ENCODE assay signal across 8 cellular contexts in genomic region chr6:41894366-41895299, GRCh38. TPM values are rescaled to one million over a fixed set of nuclear protein-coding genes. Genes with fewer than 3 reads are reported as not detected.
DNase-seq lines count a peak whose midpoint lies in the region; ATAC-seq and TF ChIP-seq lines count a peak whose summit lies in the region.

No MANE protein-coding gene starts in this region.

- H3K36me3 ChIP-seq in body of pancreas (replicated peaks in 1 of 2; ENCODE audit: insufficient read depth in 1 of 2, low read depth in 2 of 2) (no peaks in the 10 kb centered on the region), liver (ENCODE audit: control insufficient read depth in 4 of 4, insufficient read depth in 3 of 4, low read depth in 1 of 4, low read length in 3 of 4) (no peaks in the 10 kb centered on the region), testis (ENCODE audit: low read depth, missing control alignments) (no peaks in the 10 kb centered on the region)

- DNase-seq in activated T-cell treated with anti-CD3 and anti-CD28 coated beads, Interleukin-2, amount 50 U/mL, for 1 hour, result peak; percentile 22
- DNase-seq in activated T-cell treated with anti-CD3 and anti-CD28 coated beads for 4 hours (no peak), NCI-H2227 (lab: John Stamatoyannopoulos, UW; ENCODE audit: unreplicated experiment) (peak; percentile 36), body of pancreas (no peak), testis (no peak), ecto neural progenitor cell (ENCODE audit: low spot score) (no peak)

- WGBS in body of pancreas, 2 donors, result 2 to 4% methylated on average over 45 to 49 of the region's 56 CpGs
- 3% methylated on average over 56 of the region's 56 CpGs for WGBS in liver
- 1 to 4% methylated on average over 50 to 54 of the region's 56 CpGs for WGBS in testis, 2 donors

- H3K4me1 ChIP-seq in body of pancreas, result peaks cover 19% of the 10 kb centered on the region
- H3K4me1 ChIP-seq in liver (ENCODE audit: control insufficient read depth in 4 of 4, insufficient read depth in 4 of 4, low read length in 3 of 4), result peaks cover 0 to 19% (median 6%) of the 10 kb centered on the region in 4 donors
- H3K4me1 ChIP-seq in testis, result peaks cover 6% of the 10 kb centered on the region

- peak overlapping the region; percentile 53 to 93 for H3K4me3 ChIP-seq in body of pancreas
- peak overlapping the region; percentile 61 to 97 (median 77) for H3K4me3 ChIP-seq in liver (ENCODE audit: low read depth in 1 of 3, low read length in 3 of 3)
- peak overlapping the region; percentile 58 to 79 for H3K4me3 ChIP-seq in testis

- H3K27me3 ChIP-seq in body of pancreas (no peaks in the 10 kb centered on the region), liver (ENCODE audit: control insufficient read depth in 4 of 4, insufficient read depth in 4 of 4, low read length in 3 of 4) (no peaks in the 10 kb centered on the region), testis (no peaks in the 10 kb centered on the region)

- intact Hi-C loops in body of pancreas (cut with DNase I) (no loop called here), testis (cut with DNase I; ENCODE audit: low total_unique reads) (no loop called here)

- H3K27ac ChIP-seq in body of pancreas (peak overlapping the region in 3 of 4 donors; percentile 61 to 83 (median 79)), liver (ENCODE audit: low read depth in 1 of 2, low read length in 2 of 2) (peak overlapping the region in 1 of 2 donors; percentile 82), testis (peak overlapping the region in 1 of 2 donors; percentile 57)

- peak in 1 of 3 donors; percentile 9 for TF ChIP-seq POLR2A in body of pancreas (IDR thresholded peaks at IDR 0.05)
- TF ChIP-seq POLR2A in testis (IDR thresholded peaks at IDR 0.05), result no peak

- H3K9me3 ChIP-seq in body of pancreas (no peaks in the 10 kb centered on the region), liver (ENCODE audit: control insufficient read depth in 4 of 4, low read length in 3 of 4) (no peaks in the 10 kb centered on the region), testis (no peaks in the 10 kb centered on the region)

- H3K9ac ChIP-seq in liver (ENCODE audit: low read depth in 1 of 2, low read length in 2 of 2), result peak overlapping the region in 1 of 2 donors; percentile 69

- TF ChIP-seq CTCF in body of pancreas (IDR thresholded peaks at IDR 0.05) (no peak), liver (IDR thresholded peaks at IDR 0.05; ENCODE audit: low read depth, low read length, missing input control) (no peak), testis (IDR thresholded peaks at IDR 0.05) (no peak)

- no peak for TF ChIP-seq RAD21 in liver (IDR thresholded peaks at IDR 0.05)

- ATAC-seq in HG02798 (IDR thresholded peaks at IDR 0.05; ENCODE audit: poor library complexity, unreplicated experiment) (peak; percentile 34), body of pancreas (peak; percentile 54)

TF ChIP-seq in liver, 16 proteins besides CTCF, POLR2A, EP300 and RAD21:
- TF ChIP-seq RXRA (IDR thresholded peaks at IDR 0.05) (no peak), FOXA2 (IDR thresholded peaks at IDR 0.05) (no peak), TAF1 (conservative IDR thresholded peaks at IDR 0.05) (no peak), GABPA (IDR thresholded peaks at IDR 0.05 in 1 of 2, conservative IDR thresholded peaks at IDR 0.05 in 1 of 2) (no peak), JUND (IDR thresholded peaks at IDR 0.05) (no peak), SP1 (IDR thresholded peaks at IDR 0.05) (no peak), REST (IDR thresholded peaks at IDR 0.05) (no peak), EGR1 (IDR thresholded peaks at IDR 0.05; ENCODE audit: low read depth in 2 of 2) (no peak), ATF3 (IDR thresholded peaks at IDR 0.05) (no peak), FOXA1 (IDR thresholded peaks at IDR 0.05) (no peak), ZBTB33 (IDR thresholded peaks at IDR 0.05) (no peak)
- TF ChIP-seq, protein P1, sequence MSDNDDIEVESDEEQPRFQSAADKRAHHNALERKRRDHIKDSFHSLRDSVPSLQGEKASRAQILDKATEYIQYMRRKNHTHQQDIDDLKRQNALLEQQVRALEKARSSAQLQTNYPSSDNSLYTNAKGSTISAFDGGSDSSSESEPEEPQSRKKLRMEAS (IDR thresholded peaks at IDR 0.05), result no peak
TF ChIP-seq in liver: peak in this region for 0.

RNA-seq across cellular contexts. Expression of gene USP49, which starts 0.5 kb away (rescaled TPM):
- total RNA-seq in body of pancreas, result 1 to 10 TPM; 3.3 to 5.2 TPM
- total RNA-seq in liver, result 1 to 10 TPM; 1.8 to 3.4 TPM
- polyA plus RNA-seq in liver, result under 1 TPM; 0.33 to 0.43 TPM
- total RNA-seq in testis, result 10 to 100 TPM; 19.7 to 26.3 TPM
- 9.3 TPM for polyA plus RNA-seq in testis (ENCODE audit: insufficient read depth, low read depth, low replicate concordance)

RNA-seq across cellular contexts. Expression of gene MED20, which starts 26.3 kb away (rescaled TPM):
- total RNA-seq in body of pancreas, result 10 to 100 TPM in 1 of 2 donors, 1 to 10 TPM in 1; 9.9 to 17.8 TPM
- 10 to 100 TPM; 10.5 to 11.9 TPM for total RNA-seq in liver
- polyA plus RNA-seq in liver, result 1 to 10 TPM; 3.5 to 6.6 TPM
- total RNA-seq in testis, result 10 to 100 TPM; 25.1 TPM
- 15.9 TPM for polyA plus RNA-seq in testis (ENCODE audit: insufficient read depth, low read depth, low replicate concordance)

RNA-seq across cellular contexts. Expression of gene BYSL, which starts 26.7 kb away (rescaled TPM):
- total RNA-seq in body of pancreas (10 to 100 TPM in 1 of 2 donors, 1 to 10 TPM in 1; 3.1 to 13.5 TPM), liver (10 to 100 TPM in 1 of 2 donors, 1 to 10 TPM in 1; 7.6 to 11.6 TPM), testis (10 to 100 TPM; 13.7 to 18.7 TPM)
- polyA plus RNA-seq in liver (1 to 10 TPM; 5.4 to 9.6 TPM), testis (ENCODE audit: insufficient read depth, low read depth, low replicate concordance) (20.5 TPM)

RNA-seq across cellular contexts. Expression of gene CCND3, which starts 47.0 kb away (rescaled TPM):
- total RNA-seq in body of pancreas (10 to 100 TPM; 73.2 to 91.0 TPM), liver (10 to 100 TPM; 24.8 to 54.3 TPM), testis (10 to 100 TPM; 27.9 to 32.9 TPM)
- polyA plus RNA-seq in liver (10 to 100 TPM; 11.6 to 21.7 TPM), testis (ENCODE audit: insufficient read depth, low read depth, low replicate concordance) (21.2 TPM)

Comparison
In these comparisons a context has a peak if more than half of its experiments do, and no peak if none do; other contexts are left out.
1. DNase-seq: peak in activated T-cell treated with anti-CD3 and anti-CD28 coated beads, Interleukin-2, amount 50 U/mL, for 1 hour (single experiment) and NCI-H2227 (single experiment); none in activated T-cell treated with anti-CD3 and anti-CD28 coated beads for 4 hours (single experiment), body of pancreas (0 of 4), testis (single experiment) and ecto neural progenitor cell (single experiment).
2. Peak in every context shown above with its lines, with median percentiles within 50 percentile points of each other: H3K4me3 ChIP-seq.